8 cellular contexts compared by ENCODE assay signal in genomic region chr15:84748274-84749110, GRCh38. TPM values are rescaled to one million over a fixed set of nuclear protein-coding genes. Genes with fewer than 3 reads are reported as not detected.
DNase-seq lines count a peak whose midpoint lies in the region; ATAC-seq and TF ChIP-seq lines count a peak whose summit lies in the region.

A gene with protein sequence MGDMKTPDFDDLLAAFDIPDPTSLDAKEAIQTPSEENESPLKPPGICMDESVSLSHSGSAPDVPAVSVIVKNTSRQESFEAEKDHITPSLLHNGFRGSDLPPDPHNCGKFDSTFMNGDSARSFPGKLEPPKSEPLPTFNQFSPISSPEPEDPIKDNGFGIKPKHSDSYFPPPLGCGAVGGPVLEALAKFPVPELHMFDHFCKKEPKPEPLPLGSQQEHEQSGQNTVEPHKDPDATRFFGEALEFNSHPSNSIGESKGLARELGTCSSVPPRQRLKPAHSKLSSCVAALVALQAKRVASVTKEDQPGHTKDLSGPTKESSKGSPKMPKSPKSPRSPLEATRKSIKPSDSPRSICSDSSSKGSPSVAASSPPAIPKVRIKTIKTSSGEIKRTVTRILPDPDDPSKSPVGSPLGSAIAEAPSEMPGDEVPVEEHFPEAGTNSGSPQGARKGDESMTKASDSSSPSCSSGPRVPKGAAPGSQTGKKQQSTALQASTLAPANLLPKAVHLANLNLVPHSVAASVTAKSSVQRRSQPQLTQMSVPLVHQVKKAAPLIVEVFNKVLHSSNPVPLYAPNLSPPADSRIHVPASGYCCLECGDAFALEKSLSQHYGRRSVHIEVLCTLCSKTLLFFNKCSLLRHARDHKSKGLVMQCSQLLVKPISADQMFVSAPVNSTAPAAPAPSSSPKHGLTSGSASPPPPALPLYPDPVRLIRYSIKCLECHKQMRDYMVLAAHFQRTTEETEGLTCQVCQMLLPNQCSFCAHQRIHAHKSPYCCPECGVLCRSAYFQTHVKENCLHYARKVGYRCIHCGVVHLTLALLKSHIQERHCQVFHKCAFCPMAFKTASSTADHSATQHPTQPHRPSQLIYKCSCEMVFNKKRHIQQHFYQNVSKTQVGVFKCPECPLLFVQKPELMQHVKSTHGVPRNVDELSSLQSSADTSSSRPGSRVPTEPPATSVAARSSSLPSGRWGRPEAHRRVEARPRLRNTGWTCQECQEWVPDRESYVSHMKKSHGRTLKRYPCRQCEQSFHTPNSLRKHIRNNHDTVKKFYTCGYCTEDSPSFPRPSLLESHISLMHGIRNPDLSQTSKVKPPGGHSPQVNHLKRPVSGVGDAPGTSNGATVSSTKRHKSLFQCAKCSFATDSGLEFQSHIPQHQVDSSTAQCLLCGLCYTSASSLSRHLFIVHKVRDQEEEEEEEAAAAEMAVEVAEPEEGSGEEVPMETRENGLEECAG (N-terminal part only) (plus strand): TSS chr15:84748592. CDS start chr15:84782676, 34,084 bp downstream.

- no CpG with 5 or more reads among the region's 127 CpGs for WGBS in gastroesophageal sphincter (ENCODE audit: low coverage in 1 of 2), 2 donors
- WGBS in suprapubic skin = 0% methylated on average over 2 of the region's 127 CpGs

- TF ChIP-seq EP300 in gastroesophageal sphincter (IDR thresholded peaks at IDR 0.05) = no peak
- TF ChIP-seq EP300 in suprapubic skin (IDR thresholded peaks at IDR 0.05) = no peak

- TF ChIP-seq CTCF in gastroesophageal sphincter (IDR thresholded peaks at IDR 0.05) (peak in 2 of 4 experiments; percentile 61 to 85), neutrophil (IDR thresholded peaks at IDR 0.05) (peak; percentile 23), suprapubic skin (IDR thresholded peaks at IDR 0.05) (peak; percentile 28 to 68)

- peak within 1 kb of the TSS; percentile 91 to 99 (median 96) for H3K27ac ChIP-seq in gastroesophageal sphincter
- peak within 1 kb of the TSS; percentile 100 for H3K27ac ChIP-seq in neutrophil
- peak within 1 kb of the TSS; percentile 100 for H3K27ac ChIP-seq in suprapubic skin

- no peaks in the 10 kb centered on the region for H3K27me3 ChIP-seq in gastroesophageal sphincter
- H3K27me3 ChIP-seq in neutrophil = no peaks in the 10 kb centered on the region
- H3K27me3 ChIP-seq in suprapubic skin = no peaks in the 10 kb centered on the region

- in situ Hi-C loops in SK-MEL-5 (cut with HindIII; ENCODE audit: low pct_unique_long_range_greater_than_20kb, low sequenced_read_pairs) = no loop called here

- TF ChIP-seq POLR2A in gastroesophageal sphincter (IDR thresholded peaks at IDR 0.05) (peak; percentile 28 to 85), suprapubic skin (IDR thresholded peaks at IDR 0.05) (peak in 1 of 2 donors; percentile 68)

- H3K36me3 ChIP-seq in gastroesophageal sphincter (no peaks in the 10 kb centered on the region), neutrophil (peaks cover 2% of the 10 kb centered on the region), suprapubic skin (no peaks in the 10 kb centered on the region)

- H3K4me3 ChIP-seq in gastroesophageal sphincter (peak within 1 kb of the TSS; percentile 65 to 99), neutrophil (ENCODE audit: low read depth in 1 of 2, low read length in 1 of 2) (peak within 1 kb of the TSS; percentile 95), suprapubic skin (peak within 1 kb of the TSS; percentile 88)

- DNase-seq in COR-L47 (lab: John Stamatoyannopoulos, UW) (peak; percentile 55), HT-29 (ENCODE audit: low spot score) (peak; percentile 85), SK-MEL-5 (ENCODE audit: low read depth, low spot score) (peak; percentile 60), suprapubic skin (ENCODE audit: low spot score in 2 of 2) (peak; percentile 80 to 84)
- peak; percentile 33 to 81 (median 54) for DNase-seq in activated naive CD4-positive, alpha-beta T cell (lab: John Stamatoyannopoulos, UW)

- peak; percentile 29 for ATAC-seq in GM19468 (IDR thresholded peaks at IDR 0.05; ENCODE audit: extremely low read depth, unreplicated experiment)
- ATAC-seq in gastroesophageal sphincter = peak; percentile 92

- H3K4me1 ChIP-seq in gastroesophageal sphincter (peaks cover 0 to 68% (median 16%) of the 10 kb centered on the region in 3 donors), neutrophil (ENCODE audit: control insufficient read depth in 1 of 2, insufficient read depth in 1 of 2, low read depth in 1 of 2, low read length in 1 of 2) (peaks cover 61 to 62% of the 10 kb centered on the region in 2 experiments), suprapubic skin (peaks cover 52% of the 10 kb centered on the region)

- no peaks in the 10 kb centered on the region for H3K9me3 ChIP-seq in gastroesophageal sphincter
- H3K9me3 ChIP-seq in neutrophil = no peaks in the 10 kb centered on the region
- H3K9me3 ChIP-seq in suprapubic skin = no peaks in the 10 kb centered on the region

RNA-seq across cellular contexts. Expression of the gene that starts here (rescaled TPM):
- 22.6 and 27.5 TPM in 2 replicates for total RNA-seq in HT-29 (2014; rRNA removed; shearing (Covaris generic))
- 4.5 and 6.8 TPM in 2 replicates for total RNA-seq in SK-MEL-5 (2014; rRNA removed; shearing (Covaris generic))
- polyA plus RNA-seq in SK-MEL-5 (2015; cell fraction: cytosol; rRNA removed) = 12.9 and 17.1 TPM in 2 replicates
- 9.3 and 14.9 TPM in 2 replicates for polyA plus RNA-seq in SK-MEL-5 (2015; cell fraction: nucleus; rRNA removed)
- total RNA-seq in gastroesophageal sphincter (10 to 100 TPM; 15.7 to 26.0 (median 19.1) TPM), suprapubic skin (10 to 100 TPM; 23.1 to 37.2 (median 30.7) TPM)

Comparison
In these comparisons a context has a peak if more than half of its experiments do, and no peak if none do; other contexts are left out.
1. Peak in every context shown above with its lines: DNase-seq, ATAC-seq, H3K4me3 ChIP-seq and H3K27ac ChIP-seq.